Comparison of ENCODE assay signal across 8 cellular contexts in the genomic region with DNA sequence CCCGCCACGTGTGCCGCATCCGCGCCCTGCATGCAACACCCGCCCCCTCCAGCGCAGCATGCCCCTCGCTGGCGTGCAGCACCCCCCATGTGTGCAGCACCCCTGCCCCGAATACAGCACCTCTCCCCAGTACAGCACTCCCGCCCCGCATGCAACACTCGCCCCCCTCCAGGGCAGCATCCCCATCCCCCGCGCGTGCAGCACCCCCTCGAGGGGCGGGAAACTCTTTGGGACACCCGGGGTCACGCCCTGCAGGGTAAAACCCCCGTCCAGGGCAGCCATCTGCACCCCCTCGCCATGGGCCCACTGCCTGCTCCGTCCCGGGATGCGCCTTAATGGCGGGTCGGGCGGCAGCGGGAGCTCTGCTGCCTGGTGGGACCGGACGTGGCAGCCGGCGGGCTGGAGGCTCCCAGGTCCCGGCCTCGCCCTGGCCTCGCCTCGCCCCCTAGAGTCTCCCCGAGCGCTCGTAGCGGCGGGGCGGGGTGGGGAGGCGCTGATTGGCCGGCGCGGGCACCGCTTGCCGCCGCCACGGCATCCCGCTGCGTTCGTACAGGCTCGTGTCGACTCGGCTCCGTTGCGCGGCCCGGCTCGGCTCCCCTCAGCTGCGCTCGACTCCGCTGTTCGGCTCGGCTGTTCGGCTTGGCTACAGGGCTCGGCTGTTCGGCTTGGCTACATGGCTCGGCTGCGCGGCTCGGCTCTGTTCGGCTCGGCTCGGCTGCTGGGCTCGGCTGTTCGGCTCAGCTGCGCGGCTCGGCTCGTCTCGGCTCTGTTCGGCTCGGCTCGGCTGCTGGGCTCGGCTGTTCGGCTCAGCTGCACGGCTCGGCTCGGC. TPM values are rescaled to one million over a fixed set of nuclear protein-coding genes. Genes with fewer than 3 reads are reported as not detected.
DNase-seq lines count a peak whose midpoint lies in the region; ATAC-seq and TF ChIP-seq lines count a peak whose summit lies in the region.

No MANE protein-coding gene starts in this region.

- POLR2A ChIA-PET in activated CD8-positive, alpha-beta T cell treated with anti-CD3 and anti-CD28 coated beads for 36 hours (lab: Charles Lee): interaction anchor here (1.0 kb wide), 1 partner anchor 78 kb away, joined by 4 read pairs; no protein-coding TSS in a partner anchor

- WGBS in lower leg skin, 2 donors: 0 to 1% methylated on average over 5 to 15 of the region's 92 CpGs

- no peaks in the 10 kb centered on the region for H3K9me3 ChIP-seq in duodenal mucosa (ENCODE audit: control insufficient read depth in 1 of 2, low read length in 2 of 2)

- H3K27ac ChIP-seq in duodenal mucosa (ENCODE audit: low read depth, low read length): no peak overlapping the region

- peaks cover 0 to 10% of the 10 kb centered on the region in 2 donors for H3K4me1 ChIP-seq in duodenal mucosa (ENCODE audit: control insufficient read depth in 1 of 2, insufficient read depth in 2 of 2, low read length in 2 of 2)

- no peaks in the 10 kb centered on the region for H3K9me3 Mint-ChIP-seq in activated CD8-positive, alpha-beta T cell treated with anti-CD3 and anti-CD28 coated beads for 36 hours

- H3K4me3 ChIP-seq in duodenal mucosa (ENCODE audit: low read depth in 1 of 2, low read length in 2 of 2) (peak overlapping the region; percentile 50 to 65), lower leg skin (ENCODE audit: low read depth, poor library complexity, severe bottlenecking) (no peak overlapping the region)

- H3K27ac Mint-ChIP-seq in activated CD8-positive, alpha-beta T cell treated with anti-CD3 and anti-CD28 coated beads for 36 hours: no peak overlapping the region

- H3K9ac ChIP-seq in duodenal mucosa (ENCODE audit: low read depth in 1 of 2, low read length in 2 of 2): peak overlapping the region in 1 of 2 donors; percentile 6

- peaks cover 31 to 40% of the 10 kb centered on the region in 2 donors for H3K27me3 ChIP-seq in duodenal mucosa (ENCODE audit: control insufficient read depth in 1 of 2, insufficient read depth in 2 of 2, low read length in 2 of 2)

- H3K36me3 ChIP-seq in duodenal mucosa (ENCODE audit: control insufficient read depth in 1 of 2, insufficient read depth in 2 of 2, low read length in 2 of 2): no peaks in the 10 kb centered on the region

- TF ChIP-seq CTCF in AG09319 (IDR thresholded peaks at IDR 0.05; ENCODE audit: low read depth, low read length) (no peak; the same call in none of the 2 replicates), lower leg skin (IDR thresholded peaks at IDR 0.05) (no peak)
- TF ChIP-seq CTCF in activated CD8-positive, alpha-beta T cell treated with anti-CD3 and anti-CD28 coated beads for 36 hours (IDR thresholded peaks at IDR 0.05): peak; percentile 20

- DNase-seq in AG09319 (ENCODE audit: extremely low read depth, low read depth) (peak; percentile 84), NCI-H526 treated with DMSO at 0.1 percent for 48 hours (lab: John Stamatoyannopoulos, UW) (peak; percentile 97), lower leg skin (ENCODE audit: low spot score in 2 of 2) (peak; percentile 96 to 99)
- DNase-seq in activated CD8-positive, alpha-beta T cell treated with anti-CD3 and anti-CD28 coated beads for 36 hours: peak; percentile 97
- DNase-seq in stimulated activated CD4-positive, alpha-beta T cell treated with anti-CD3 and anti-CD28 coated beads, Interleukin-4, amount 100 ng/mL, for 24 hours: peak; percentile 98

- H3K27me3 Mint-ChIP-seq in activated CD8-positive, alpha-beta T cell treated with anti-CD3 and anti-CD28 coated beads for 36 hours: peaks cover 21% of the 10 kb centered on the region

- H3K4me1 Mint-ChIP-seq in activated CD8-positive, alpha-beta T cell treated with anti-CD3 and anti-CD28 coated beads for 36 hours (ENCODE audit: low read depth): peaks cover 17% of the 10 kb centered on the region

- ATAC-seq in GM19324 (IDR thresholded peaks at IDR 0.05; ENCODE audit: low FRiP score, unreplicated experiment): peak; percentile 81
- ATAC-seq in HG03457 (IDR thresholded peaks at IDR 0.05; ENCODE audit: unreplicated experiment): peak; percentile 77
- ATAC-seq in activated CD8-positive, alpha-beta T cell treated with anti-CD3 and anti-CD28 coated beads for 36 hours: peak; percentile 97

- no peak for TF ChIP-seq POLR2A in lower leg skin (IDR thresholded peaks at IDR 0.05)

- no peaks in the 10 kb centered on the region for H3K36me3 Mint-ChIP-seq in activated CD8-positive, alpha-beta T cell treated with anti-CD3 and anti-CD28 coated beads for 36 hours (ENCODE audit: low read depth)

- intact Hi-C loops in activated CD8-positive, alpha-beta T cell treated with anti-CD3 and anti-CD28 coated beads for 36 hours (cut with micrococcal nuclease): no loop called here
- intact Hi-C loops in lower leg skin (cut with DNase I; ENCODE audit: low total_unique reads): no loop called here

- peak overlapping the region; percentile 69 for H3K4me3 Mint-ChIP-seq in activated CD8-positive, alpha-beta T cell treated with anti-CD3 and anti-CD28 coated beads for 36 hours

- CTCF ChIA-PET in activated CD8-positive, alpha-beta T cell treated with anti-CD3 and anti-CD28 coated beads for 36 hours (lab: Charles Lee): interaction anchor here (1.4 kb wide), 1 partner anchor 78 kb away, joined by 5 read pairs; no protein-coding TSS in a partner anchor

RNA-seq across cellular contexts. Expression of a gene that starts 0.4 kb away (rescaled TPM):
- 1 to 10 TPM; 1.1 to 2.0 TPM for total RNA-seq in activated CD8-positive, alpha-beta T cell treated with anti-CD3 and anti-CD28 coated beads for 36 hours
- total RNA-seq in lower leg skin: under 1 TPM in 2 of 4 donors, not detected in 2; 0.23 to 0.68 TPM
